In genomic region chr3:15894382-15894781, GRCh38 we compare ENCODE assay signal across 16 cellular contexts.
A peak's percentile ranks its signal among the peaks of the same experiment; 100 is the strongest.
DNase-seq lines count a peak whose midpoint lies in the region; ATAC-seq and TF ChIP-seq lines count a peak whose summit lies in the region.
"Had no signal": no experiment of that assay in that cellular context is flagged by ENCODE, and none has a peak within 500 bp of the region (broad histone marks: within the 10 kb centered on the region; RNA-seq: fewer than 3 reads in every experiment).

No MANE protein-coding gene starts in this region.

- in situ Hi-C loops in gastrocnemius medialis (cut with MboI; ENCODE audit: low sequenced_read_pairs in 4 of 4): no loop called here

- no peak for TF ChIP-seq EP300 in gastroesophageal sphincter (IDR thresholded peaks at IDR 0.05)

- DNase-seq in heart right ventricle (no peak), right cardiac atrium (no peak), gastrocnemius medialis (no peak), SW480 (ENCODE audit: low spot score) (no peak)
- DNase-seq in stimulated activated CD4-positive, alpha-beta T cell treated with anti-CD3 and anti-CD28 coated beads, Interleukin-1b, Interleukin-23, amount 100 ng/mL, for 48 hours: no peak
- DNase-seq: DND-41; HCEC 1CT; Kasumi-1; MM.1S; NCI-H1105; NCI-H187; NCI-H446 treated with DMSO at 0.1 percent for 48 hours; NK-92 treated with Interleukin-12 subunit alpha and Interleukin-12 subunit beta, amount 100 ng/mL, for 24 hours had no signal

- intact Hi-C loops in heart right ventricle (cut with DNase I) (no loop called here), right cardiac atrium (cut with DNase I) (no loop called here), gastrocnemius medialis (cut with DNase I; ENCODE audit: low total_unique reads) (loop anchor here (5.0 kb wide), 1 partner anchor 77 kb away; no protein-coding TSS in a partner anchor)

- peak overlapping the region; percentile 5 to 86 (median 74) for H3K27ac ChIP-seq in heart right ventricle
- H3K27ac ChIP-seq in right cardiac atrium (ENCODE audit: low read length): no peak overlapping the region
- peak overlapping the region; percentile 68 to 87 (median 78) for H3K27ac ChIP-seq in gastroesophageal sphincter
- peak overlapping the region; percentile 67 to 90 (median 86) for H3K27ac ChIP-seq in gastrocnemius medialis

- TF ChIP-seq CTCF in heart right ventricle (IDR thresholded peaks at IDR 0.05) (no peak), gastroesophageal sphincter (IDR thresholded peaks at IDR 0.05) (no peak), gastrocnemius medialis (IDR thresholded peaks at IDR 0.05 in 4 of 5, conservative IDR thresholded peaks at IDR 0.05 in 1 of 5) (no peak)

- TF ChIP-seq POLR2A in gastroesophageal sphincter (IDR thresholded peaks at IDR 0.05) (no peak), gastrocnemius medialis (IDR thresholded peaks at IDR 0.05) (no peak)

- H3K9me3 ChIP-seq in heart right ventricle (peaks cover 0 to 10% (median 0%) of the 10 kb centered on the region in 11 donors), right cardiac atrium (ENCODE audit: control insufficient read depth, low read length) (no peaks in the 10 kb centered on the region), gastroesophageal sphincter (peaks cover 0 to 11% (median 0%) of the 10 kb centered on the region in 3 donors), gastrocnemius medialis (no peaks in the 10 kb centered on the region)

- H3K27me3 ChIP-seq in heart right ventricle (no peaks in the 10 kb centered on the region), right cardiac atrium (ENCODE audit: control insufficient read depth, insufficient read depth) (no peaks in the 10 kb centered on the region), gastroesophageal sphincter (no peaks in the 10 kb centered on the region), gastrocnemius medialis (no peaks in the 10 kb centered on the region)

- WGBS in heart right ventricle, 2 donors: 86 to 90% methylated on average over 2 of the region's 2 CpGs
- 94% methylated on average over 2 of the region's 2 CpGs for WGBS in right cardiac atrium
- WGBS in gastroesophageal sphincter (ENCODE audit: low coverage in 1 of 2), 2 donors: 60 to 86% methylated on average over 2 of the region's 2 CpGs

- H3K4me1 ChIP-seq in heart right ventricle: peaks cover 0 to 15% (median 0%) of the 10 kb centered on the region in 9 donors
- no peaks in the 10 kb centered on the region for H3K4me1 ChIP-seq in right cardiac atrium (ENCODE audit: control insufficient read depth, insufficient read depth, low read length)
- H3K4me1 ChIP-seq in gastroesophageal sphincter: peaks cover 0 to 27% (median 0%) of the 10 kb centered on the region in 3 donors
- H3K4me1 ChIP-seq in gastrocnemius medialis: peaks cover 22 to 25% of the 10 kb centered on the region in 2 donors

- peak overlapping the region in 4 of 10 donors; percentile 8 to 23 (median 17) for H3K4me3 ChIP-seq in heart right ventricle
- H3K4me3 ChIP-seq in right cardiac atrium (ENCODE audit: low read length): no peak overlapping the region
- no peak overlapping the region for H3K4me3 ChIP-seq in gastroesophageal sphincter
- H3K4me3 ChIP-seq in gastrocnemius medialis: peak overlapping the region in 3 of 4 donors; percentile 12 to 33 (median 15)
- H3K4me3 ChIP-seq: A549 had no signal

- H3K36me3 ChIP-seq in heart right ventricle (no peaks in the 10 kb centered on the region), gastroesophageal sphincter (no peaks in the 10 kb centered on the region), gastrocnemius medialis (no peaks in the 10 kb centered on the region)

- peak in 4 of 8 donors; percentile 42 to 60 (median 58) for ATAC-seq in heart right ventricle
- no peak for ATAC-seq in right cardiac atrium
- ATAC-seq in gastroesophageal sphincter: no peak
- no peak for ATAC-seq in gastrocnemius medialis
- ATAC-seq in GM19395 (IDR thresholded peaks at IDR 0.05; ENCODE audit: unreplicated experiment): no peak
- ATAC-seq: A549 had no signal

Comparison
In these comparisons a context has a peak if more than half of its experiments do, and no peak if none do; other contexts are left out.
1. H3K4me3 ChIP-seq: peak in gastrocnemius medialis (3 of 4); none in right cardiac atrium (single experiment) and gastroesophageal sphincter (0 of 2).